Comparison of ENCODE assay signal across 24 cellular contexts in genomic region chr4:948936-949300, GRCh38. TPM values are rescaled to one million over a fixed set of nuclear protein-coding genes. Genes with fewer than 3 reads are reported as not detected.
DNase-seq lines count a peak whose midpoint lies in the region; ATAC-seq and TF ChIP-seq lines count a peak whose summit lies in the region.
"Had no signal": no experiment of that assay in that cellular context is flagged by ENCODE, and none has a peak within 500 bp of the region (broad histone marks: within the 10 kb centered on the region; RNA-seq: fewer than 3 reads in every experiment).

No MANE protein-coding gene starts in this region.

- no peaks in the 10 kb centered on the region for H3F3A ChIP-seq in GM23338 (replicated peaks; ENCODE audit: low read depth)

- H2AFZ ChIP-seq in GM23338: no peak overlapping the region
- H2AFZ ChIP-seq: PC-9 had no signal

- WGBS in sigmoid colon, 2 donors: 92 to 95% methylated on average over 13 of the region's 13 CpGs

- POLR2A ChIA-PET in activated naive CD8-positive, alpha-beta T cell treated with anti-CD3 and anti-CD28 coated beads, Interleukin-2, amount 10 ng/mL, durations not matched to agents 7 days and 5 days (lab: Charles Lee): interaction anchor here (1.1 kb wide), 1 partner anchor 16 kb away, joined by 3 read pairs; the partner anchor contains the start of genes GAK and TMEM175

- H3K79me2 ChIP-seq in GM23338 (replicated peaks; ENCODE audit: insufficient read depth): no peaks in the 10 kb centered on the region

- H3K27me3 ChIP-seq in GM23338 (ENCODE audit: insufficient read depth) (no peaks in the 10 kb centered on the region), sigmoid colon (no peaks in the 10 kb centered on the region)
- H3K27me3 ChIP-seq: MG63, SJCRH30 had no signal

- no peaks in the 10 kb centered on the region for H4K20me1 ChIP-seq in GM23338 (replicated peaks; ENCODE audit: insufficient read depth)

- no peak overlapping the region for H3K4me2 ChIP-seq in GM23338
- H3K4me2 ChIP-seq: A549, PC-9 had no signal

- no peak for TF ChIP-seq EP300 in sigmoid colon (IDR thresholded peaks at IDR 0.05)

- H3K27ac ChIP-seq in GM23338 (ENCODE audit: low read depth) (no peak overlapping the region), sigmoid colon (no peak overlapping the region)
- H3K27ac ChIP-seq: A549, PC-9, RWPE1, SJCRH30 had no signal

- H3K9me3 ChIP-seq in sigmoid colon: no peaks in the 10 kb centered on the region
- H3K9me3 ChIP-seq: A549, HAP-1, MG63, SJCRH30 had no signal

- H3K4me3 ChIP-seq in GM23338 (no peak overlapping the region), sigmoid colon (no peak overlapping the region)
- H3K4me3 ChIP-seq: A549, GM12878, HAP-1, MG63, PC-9, SJCRH30 had no signal

- ATAC-seq in activated naive CD8-positive, alpha-beta T cell treated with anti-CD3 and anti-CD28 coated beads, Interleukin-2, amount 10 ng/mL, durations not matched to agents 7 days and 5 days (ENCODE audit: low read depth): no peak
- no peak for ATAC-seq in activated naive CD8-positive, alpha-beta T cell treated with anti-CD3 and anti-CD28 coated beads, Interleukin-2, amount 50 U/mL, for 24 hours
- ATAC-seq in GM23338: no peak
- no peak for ATAC-seq in HG02763 (IDR thresholded peaks at IDR 0.05; ENCODE audit: unreplicated experiment)
- ATAC-seq: A549, GM12878 had no signal

- TF ChIP-seq CTCF in GM23338 (conservative IDR thresholded peaks at IDR 0.05; ENCODE audit: low read depth in 2 of 2): no peak
- no peak for TF ChIP-seq CTCF in sigmoid colon (IDR thresholded peaks at IDR 0.05)

- intact Hi-C loops in sigmoid colon (cut with DNase I): no loop called here

- H3K4me1 ChIP-seq in GM23338 (ENCODE audit: insufficient read depth) (0 out of 2 replicates have a peak, but pooled peaks cover 4% of the 10 kb centered on the region), sigmoid colon (peaks cover 0 to 8% (median 3%) of the 10 kb centered on the region in 4 donors)
- H3K4me1 ChIP-seq: A549, HAP-1, SJCRH30 had no signal

- H3K9me2 ChIP-seq in GM23338 (ENCODE audit: insufficient read depth): no peaks in the 10 kb centered on the region

- TF ChIP-seq POLR2A in sigmoid colon (IDR thresholded peaks at IDR 0.05): no peak

- H3K36me3 Mint-ChIP-seq in activated naive CD8-positive, alpha-beta T cell treated with anti-CD3 and anti-CD28 coated beads, Interleukin-2, amount 10 ng/mL, durations not matched to agents 7 days and 5 days: peaks cover 3% of the 10 kb centered on the region
- H3K36me3 Mint-ChIP-seq in activated naive CD8-positive, alpha-beta T cell treated with anti-CD3 and anti-CD28 coated beads, Interleukin-2, amount 50 U/mL, for 24 hours (ENCODE audit: low read depth): no peaks in the 10 kb centered on the region
- H3K36me3 Mint-ChIP-seq in GM23338 (ENCODE audit: low read depth): no peaks in the 10 kb centered on the region
- H3K36me3 Mint-ChIP-seq: IgD-negative memory B cell had no signal

- no peaks in the 10 kb centered on the region for H3K9me3 Mint-ChIP-seq in activated naive CD8-positive, alpha-beta T cell treated with anti-CD3 and anti-CD28 coated beads, Interleukin-2, amount 10 ng/mL, durations not matched to agents 7 days and 5 days
- H3K9me3 Mint-ChIP-seq in activated naive CD8-positive, alpha-beta T cell treated with anti-CD3 and anti-CD28 coated beads, Interleukin-2, amount 50 U/mL, for 24 hours: no peaks in the 10 kb centered on the region
- no peaks in the 10 kb centered on the region for H3K9me3 Mint-ChIP-seq in GM23338
- H3K9me3 Mint-ChIP-seq: CD4-positive, alpha-beta memory T cell; IgD-negative memory B cell had no signal

- no peaks in the 10 kb centered on the region for H3K4me1 Mint-ChIP-seq in activated naive CD8-positive, alpha-beta T cell treated with anti-CD3 and anti-CD28 coated beads, Interleukin-2, amount 10 ng/mL, durations not matched to agents 7 days and 5 days
- no peaks in the 10 kb centered on the region for H3K4me1 Mint-ChIP-seq in activated naive CD8-positive, alpha-beta T cell treated with anti-CD3 and anti-CD28 coated beads, Interleukin-2, amount 50 U/mL, for 24 hours
- peaks cover 17% of the 10 kb centered on the region for H3K4me1 Mint-ChIP-seq in GM23338

- H3K27ac Mint-ChIP-seq in activated naive CD8-positive, alpha-beta T cell treated with anti-CD3 and anti-CD28 coated beads, Interleukin-2, amount 10 ng/mL, durations not matched to agents 7 days and 5 days: no peak overlapping the region
- H3K27ac Mint-ChIP-seq in activated naive CD8-positive, alpha-beta T cell treated with anti-CD3 and anti-CD28 coated beads, Interleukin-2, amount 50 U/mL, for 24 hours: no peak overlapping the region
- peak overlapping the region; percentile 64; the same call in 1 of the 2 replicates for H3K27ac Mint-ChIP-seq in GM23338

- DNase-seq in activated naive CD8-positive, alpha-beta T cell treated with anti-CD3 and anti-CD28 coated beads, Interleukin-2, amount 10 ng/mL, durations not matched to agents 7 days and 5 days: peak; percentile 15
- DNase-seq in activated naive CD8-positive, alpha-beta T cell treated with anti-CD3 and anti-CD28 coated beads, Interleukin-2, amount 50 U/mL, for 24 hours: no peak
- no peak for DNase-seq in GM23338 (ENCODE audit: low spot score)
- peak; percentile 10 for DNase-seq in iPS-NIHi11 (ENCODE audit: low spot score)
- peak; percentile 41 for DNase-seq in sigmoid colon
- DNase-seq in stimulated activated CD4-positive, alpha-beta T cell treated with anti-CD3 and anti-CD28 coated beads, Interleukin-4, amount 100 ng/mL, for 1 hour: no peak
- DNase-seq: CD4-positive, alpha-beta memory T cell; EL; Kasumi-1; MG63; NCI-H1092; NCI-H1436 treated with DMSO at 0.1 percent for 48 hours; NCI-H2029; NCI-H345; NCI-H524 treated with DMSO at 0.1 percent for 48 hours; PC-9; SJCRH30 had no signal

- no peaks in the 10 kb centered on the region for H3K36me3 ChIP-seq in GM23338 (ENCODE audit: insufficient read depth)
- H3K36me3 ChIP-seq in sigmoid colon: peaks cover 0 to 20% (median 8%) of the 10 kb centered on the region in 4 donors
- H3K36me3 ChIP-seq: HAP-1, MG63, SJCRH30 had no signal

- no peaks in the 10 kb centered on the region for H3K27me3 Mint-ChIP-seq in activated naive CD8-positive, alpha-beta T cell treated with anti-CD3 and anti-CD28 coated beads, Interleukin-2, amount 10 ng/mL, durations not matched to agents 7 days and 5 days
- no peaks in the 10 kb centered on the region for H3K27me3 Mint-ChIP-seq in activated naive CD8-positive, alpha-beta T cell treated with anti-CD3 and anti-CD28 coated beads, Interleukin-2, amount 50 U/mL, for 24 hours
- peaks cover 12% of the 10 kb centered on the region for H3K27me3 Mint-ChIP-seq in GM23338 (ENCODE audit: insufficient read depth, low read depth, poor library complexity)
- H3K27me3 Mint-ChIP-seq: CD4-positive, alpha-beta memory T cell; IgD-negative memory B cell had no signal

- H3K4me3 Mint-ChIP-seq in activated naive CD8-positive, alpha-beta T cell treated with anti-CD3 and anti-CD28 coated beads, Interleukin-2, amount 10 ng/mL, durations not matched to agents 7 days and 5 days: no peak overlapping the region
- no peak overlapping the region for H3K4me3 Mint-ChIP-seq in activated naive CD8-positive, alpha-beta T cell treated with anti-CD3 and anti-CD28 coated beads, Interleukin-2, amount 50 U/mL, for 24 hours
- H3K4me3 Mint-ChIP-seq in GM23338: no peak overlapping the region
- H3K4me3 Mint-ChIP-seq: CD4-positive, alpha-beta memory T cell; IgD-negative memory B cell had no signal

TF ChIP-seq in GM23338, 12 proteins besides CTCF, POLR2A, EP300 and RAD21 (continues in another document):
- no peak for TF ChIP-seq STAT1 (IDR thresholded peaks at IDR 0.05; ENCODE audit: unreplicated experiment)
- no peak for TF ChIP-seq EZH2 (IDR thresholded peaks at IDR 0.05; ENCODE audit: low read depth, unreplicated experiment)
- TF ChIP-seq JUNB (IDR thresholded peaks at IDR 0.05; ENCODE audit: unreplicated experiment): no peak
- no peak for TF ChIP-seq NANOG (IDR thresholded peaks at IDR 0.05; ENCODE audit: borderline replicate concordance)

RNA-seq across cellular contexts. Expression of gene TMEM175, which starts 16.7 kb away (rescaled TPM):
- total RNA-seq in activated naive CD8-positive, alpha-beta T cell treated with anti-CD3 and anti-CD28 coated beads, Interleukin-2, amount 10 ng/mL, durations not matched to agents 7 days and 5 days: 10 to 100 TPM; 38.2 to 39.8 TPM
- total RNA-seq in GM23338 (2014; rRNA removed; shearing (Covaris generic)): 4.2 and 11.4 TPM in 2 replicates
- 6.5 and 8.0 TPM in 2 replicates for polyA plus RNA-seq in GM23338 (2016; fragmentation: Nextera tagmentation; extraction: Ambion mirVana)
- total RNA-seq in sigmoid colon: 10 to 100 TPM; 19.3 to 42.6 (median 32.6) TPM
- 10 to 100 TPM in 2 of 3 donors, 1 to 10 TPM in 1; 4.6 to 34.5 (median 12.6) TPM for polyA plus RNA-seq in sigmoid colon

RNA-seq across cellular contexts. Expression of gene GAK, which starts 16.8 kb away (rescaled TPM):
- total RNA-seq in activated naive CD8-positive, alpha-beta T cell treated with anti-CD3 and anti-CD28 coated beads, Interleukin-2, amount 10 ng/mL, durations not matched to agents 7 days and 5 days: 100 to 1,000 TPM; 169 to 182 TPM
- 88.6 and 124 TPM in 2 replicates for total RNA-seq in GM23338 (2014; rRNA removed; shearing (Covaris generic))
- polyA plus RNA-seq in GM23338 (2016; fragmentation: Nextera tagmentation; extraction: Ambion mirVana) (47.9 and 48.5 TPM in 2 replicates), sigmoid colon (100 to 1,000 TPM; 124 to 276 (median 150) TPM)
- total RNA-seq in sigmoid colon: 100 to 1,000 TPM in 1 of 4 donors, 10 to 100 TPM in 3; 40.8 to 494 (median 60.4) TPM

RNA-seq across cellular contexts. Expression of gene DGKQ, which starts 24.5 kb away (rescaled TPM):
- total RNA-seq in activated naive CD8-positive, alpha-beta T cell treated with anti-CD3 and anti-CD28 coated beads, Interleukin-2, amount 10 ng/mL, durations not matched to agents 7 days and 5 days: 10 to 100 TPM; 31.3 to 32.4 TPM
- total RNA-seq in GM23338 (2014; rRNA removed; shearing (Covaris generic)): 18.6 and 22.4 TPM in 2 replicates
- polyA plus RNA-seq in GM23338 (2016; fragmentation: Nextera tagmentation; extraction: Ambion mirVana): 3.4 and 4.0 TPM in 2 replicates
- 1 to 10 TPM; 3.5 to 8.9 (median 5.1) TPM for total RNA-seq in sigmoid colon
- polyA plus RNA-seq in sigmoid colon: 10 to 100 TPM; 19.8 to 26.2 (median 23.6) TPM

RNA-seq across cellular contexts. Expression of gene IDUA, which starts 37.9 kb away (rescaled TPM):
- total RNA-seq in activated naive CD8-positive, alpha-beta T cell treated with anti-CD3 and anti-CD28 coated beads, Interleukin-2, amount 10 ng/mL, durations not matched to agents 7 days and 5 days: 10 to 100 TPM; 37.5 to 38.7 TPM
- total RNA-seq in GM23338 (2014; rRNA removed; shearing (Covaris generic)): 0.62 and 6.1 TPM in 2 replicates
- polyA plus RNA-seq in GM23338 (2016; fragmentation: Nextera tagmentation; extraction: Ambion mirVana) (0.80 and 1.3 TPM in 2 replicates), sigmoid colon (10 to 100 TPM in 1 of 3 donors, 1 to 10 TPM in 2; 1.2 to 13.3 (median 4.2) TPM)
- total RNA-seq in sigmoid colon: 10 to 100 TPM in 1 of 4 donors, 1 to 10 TPM in 3; 7.1 to 15.2 (median 7.6) TPM

RNA-seq across cellular contexts. Expression of gene SLC26A1, which starts 44.3 kb away (rescaled TPM):
- under 1 TPM; 0.25 to 0.65 TPM for total RNA-seq in activated naive CD8-positive, alpha-beta T cell treated with anti-CD3 and anti-CD28 coated beads, Interleukin-2, amount 10 ng/mL, durations not matched to agents 7 days and 5 days
- total RNA-seq in GM23338 (2014; rRNA removed; shearing (Covaris generic)): 0.10 and 0.16 TPM in 2 replicates
- 0.07 and 0.27 TPM in 2 replicates for polyA plus RNA-seq in GM23338 (2016; fragmentation: Nextera tagmentation; extraction: Ambion mirVana)
- not detected for total RNA-seq in sigmoid colon
- polyA plus RNA-seq in sigmoid colon: 1 to 10 TPM in 1 of 3 donors, not detected in 2; 1.1 TPM
- total RNA-seq: SJCRH30 had no signal
- polyA plus RNA-seq: BJ had no signal

Comparison
In these comparisons a context has a peak if more than half of its experiments do, and no peak if none do; other contexts are left out.
1. DNase-seq: peak in activated naive CD8-positive, alpha-beta T cell treated with anti-CD3 and anti-CD28 coated beads, Interleukin-2, amount 10 ng/mL, durations not matched to agents 7 days and 5 days (single experiment), iPS-NIHi11 (single experiment) and sigmoid colon (single experiment); none in activated naive CD8-positive, alpha-beta T cell treated with anti-CD3 and anti-CD28 coated beads, Interleukin-2, amount 50 U/mL, for 24 hours (single experiment), GM23338 (single experiment) and stimulated activated CD4-positive, alpha-beta T cell treated with anti-CD3 and anti-CD28 coated beads, Interleukin-4, amount 100 ng/mL, for 1 hour (single experiment).